Comparison of ENCODE assay signal across 1 cellular context in the genomic region with DNA sequence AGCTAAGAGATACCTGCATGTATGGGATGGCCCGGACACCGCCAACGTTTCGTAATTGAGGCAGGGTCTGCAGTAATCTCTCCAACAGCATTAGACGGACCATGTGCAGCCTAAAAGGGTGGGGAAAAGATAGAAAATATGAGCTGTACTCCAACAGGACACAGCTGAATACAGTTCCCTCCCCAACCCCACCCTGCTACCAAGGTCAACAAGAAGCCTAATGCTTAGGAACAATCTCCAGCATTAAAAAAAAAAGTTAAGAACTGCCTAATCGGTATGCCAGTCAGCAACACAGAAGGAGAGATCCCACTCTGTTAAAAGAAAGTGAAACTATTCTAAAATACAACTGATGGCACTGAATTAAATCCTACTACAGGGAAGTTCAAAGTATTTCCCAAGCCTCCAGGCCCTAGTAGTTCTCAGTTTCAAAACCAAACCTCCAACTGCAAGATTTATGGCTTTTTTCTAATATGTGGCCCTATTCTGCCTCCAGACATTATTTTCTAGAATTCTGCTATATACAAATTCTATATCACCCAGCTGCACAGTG.
TF ChIP-seq lines count a peak whose summit lies in the region.

No MANE protein-coding gene starts in this region.

TF ChIP-seq in SK-N-SH treated with all-trans-retinoic acid at 6 μM for 48 hours, 23 proteins besides CTCF, POLR2A, EP300 and RAD21 (continued from another document):
- TF ChIP-seq, protein P1, sequence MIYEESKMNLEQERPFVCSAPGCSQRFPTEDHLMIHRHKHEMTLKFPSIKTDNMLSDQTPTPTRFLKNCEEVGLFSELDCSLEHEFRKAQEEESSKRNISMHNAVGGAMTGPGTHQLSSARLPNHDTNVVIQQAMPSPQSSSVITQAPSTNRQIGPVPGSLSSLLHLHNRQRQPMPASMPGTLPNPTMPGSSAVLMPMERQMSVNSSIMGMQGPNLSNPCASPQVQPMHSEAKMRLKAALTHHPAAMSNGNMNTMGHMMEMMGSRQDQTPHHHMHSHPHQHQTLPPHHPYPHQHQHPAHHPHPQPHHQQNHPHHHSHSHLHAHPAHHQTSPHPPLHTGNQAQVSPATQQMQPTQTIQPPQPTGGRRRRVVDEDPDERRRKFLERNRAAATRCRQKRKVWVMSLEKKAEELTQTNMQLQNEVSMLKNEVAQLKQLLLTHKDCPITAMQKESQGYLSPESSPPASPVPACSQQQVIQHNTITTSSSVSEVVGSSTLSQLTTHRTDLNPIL (CRISPR knock-in tag; IDR thresholded peaks at IDR 0.05; ENCODE audit: low read depth), result no peak
- TF ChIP-seq, protein P2, sequence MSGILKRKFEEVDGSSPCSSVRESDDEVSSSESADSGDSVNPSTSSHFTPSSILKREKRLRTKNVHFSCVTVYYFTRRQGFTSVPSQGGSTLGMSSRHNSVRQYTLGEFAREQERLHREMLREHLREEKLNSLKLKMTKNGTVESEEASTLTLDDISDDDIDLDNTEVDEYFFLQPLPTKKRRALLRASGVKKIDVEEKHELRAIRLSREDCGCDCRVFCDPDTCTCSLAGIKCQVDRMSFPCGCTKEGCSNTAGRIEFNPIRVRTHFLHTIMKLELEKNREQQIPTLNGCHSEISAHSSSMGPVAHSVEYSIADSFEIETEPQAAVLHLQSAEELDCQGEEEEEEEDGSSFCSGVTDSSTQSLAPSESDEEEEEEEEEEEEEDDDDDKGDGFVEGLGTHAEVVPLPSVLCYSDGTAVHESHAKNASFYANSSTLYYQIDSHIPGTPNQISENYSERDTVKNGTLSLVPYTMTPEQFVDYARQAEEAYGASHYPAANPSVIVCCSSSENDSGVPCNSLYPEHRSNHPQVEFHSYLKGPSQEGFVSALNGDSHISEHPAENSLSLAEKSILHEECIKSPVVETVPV (CRISPR knock-in tag; IDR thresholded peaks at IDR 0.05), result no peak
- no peak for TF ChIP-seq ZFP30 (CRISPR knock-in tag; IDR thresholded peaks at IDR 0.05)
- no peak for TF ChIP-seq ESRRG (CRISPR knock-in tag; IDR thresholded peaks at IDR 0.05)
- TF ChIP-seq ZNF565 (CRISPR knock-in tag; conservative IDR thresholded peaks at IDR 0.05; ENCODE audit: low read depth), result no peak
- TF ChIP-seq BACH2 (CRISPR knock-in tag; IDR thresholded peaks at IDR 0.05; ENCODE audit: borderline replicate concordance), result no peak
- no peak for TF ChIP-seq ZFP3 (CRISPR knock-in tag; IDR thresholded peaks at IDR 0.05)
- TF ChIP-seq RARB (CRISPR knock-in tag; IDR thresholded peaks at IDR 0.05), result no peak
- TF ChIP-seq TCF4 (CRISPR knock-in tag; IDR thresholded peaks at IDR 0.05; ENCODE audit: borderline replicate concordance), result no peak
- TF ChIP-seq ZC3H10 (CRISPR knock-in tag; IDR thresholded peaks at IDR 0.05), result no peak
- TF ChIP-seq GLIS3 (CRISPR knock-in tag; IDR thresholded peaks at IDR 0.05), result no peak
- TF ChIP-seq ZNF8 (CRISPR knock-in tag; IDR thresholded peaks at IDR 0.05), result no peak
